In the genomic region with DNA sequence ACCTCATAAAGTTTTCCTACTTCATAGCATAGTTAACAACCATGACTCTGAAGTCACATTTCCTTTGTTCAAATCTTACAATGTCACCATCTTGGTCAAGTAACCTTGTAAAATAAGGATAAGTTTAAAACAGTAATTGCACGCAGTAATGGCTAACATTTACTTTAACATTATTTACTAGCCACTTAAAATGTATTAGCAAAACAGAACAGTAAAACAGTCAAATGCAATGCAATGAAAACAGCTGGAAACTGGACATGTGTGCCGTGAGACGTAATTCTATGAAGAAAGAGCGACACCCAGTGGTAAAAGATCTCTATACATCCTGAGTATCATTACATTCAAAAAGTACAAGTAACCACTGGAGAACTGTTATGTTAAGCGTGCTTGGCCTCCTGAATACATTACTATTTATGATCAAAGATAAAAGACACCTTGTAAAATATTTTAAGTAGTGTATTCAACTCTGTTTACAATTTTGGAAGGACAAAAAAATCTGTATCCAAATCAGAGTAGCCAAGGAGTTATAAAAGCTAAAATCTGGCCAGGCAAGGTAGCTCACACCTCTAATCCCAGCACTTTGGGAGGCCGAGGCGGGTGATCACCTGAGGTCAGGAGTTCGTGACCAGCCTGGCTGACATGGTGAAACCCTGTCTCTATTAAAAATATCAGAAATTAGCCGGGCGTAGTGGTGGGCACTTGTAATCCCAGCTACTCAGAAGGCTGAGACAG, we compare ENCODE assay signal across 7 cellular contexts. TPM values are rescaled to one million over a fixed set of nuclear protein-coding genes. Genes with fewer than 3 reads are reported as not detected.
DNase-seq lines count a peak whose midpoint lies in the region; ATAC-seq and TF ChIP-seq lines count a peak whose summit lies in the region.

No MANE protein-coding gene starts in this region.

- no peaks in the 10 kb centered on the region for H3K27me3 Mint-ChIP-seq in naive thymus-derived CD8-positive, alpha-beta T cell

- POLR2A ChIA-PET in naive thymus-derived CD8-positive, alpha-beta T cell (lab: Charles Lee): no interaction called here

- peaks cover 0 to 62% (median 13%) of the 10 kb centered on the region in 3 donors for H3K36me3 Mint-ChIP-seq in naive thymus-derived CD8-positive, alpha-beta T cell

- H3K9me3 Mint-ChIP-seq in naive thymus-derived CD8-positive, alpha-beta T cell: no peaks in the 10 kb centered on the region

- ATAC-seq in GM21717 (IDR thresholded peaks at IDR 0.05; ENCODE audit: unreplicated experiment): peak; percentile 87
- peak; percentile 57 to 64 for ATAC-seq in naive thymus-derived CD8-positive, alpha-beta T cell

- H3K4me1 Mint-ChIP-seq in naive thymus-derived CD8-positive, alpha-beta T cell: peaks cover 0 to 7% (median 0%) of the 10 kb centered on the region in 4 donors

- no peak overlapping the region for H3K4me3 Mint-ChIP-seq in naive thymus-derived CD8-positive, alpha-beta T cell

- no peak for TF ChIP-seq POLR2A in erythroblast (IDR thresholded peaks at IDR 0.05; ENCODE audit: low read length)

- DNase-seq in G401 (ENCODE audit: low spot score) (peak; percentile 67), M059J (ENCODE audit: low read depth) (peak; percentile 57), SHP77 (lab: John Stamatoyannopoulos, UW) (peak; percentile 44 to 51), erythroblast (lab: John Stamatoyannopoulos, UW) (peak; percentile 52 to 74), mesenteric fat pad (ENCODE audit: low spot score) (no peak)
- DNase-seq in naive thymus-derived CD8-positive, alpha-beta T cell: peak in 4 of 10 donors; percentile 6 to 38 (median 32)

- in situ Hi-C loops in G401 (cut with HindIII; ENCODE audit: low sequenced_read_pairs): no loop called here

- H3K27ac Mint-ChIP-seq in naive thymus-derived CD8-positive, alpha-beta T cell: peak overlapping the region in 5 of 10 donors; percentile 1 to 76 (median 43)

RNA-seq across cellular contexts. Expression of a gene that starts 27.2 kb away (rescaled TPM):
- total RNA-seq in G401 (2014; rRNA removed; shearing (Covaris generic)): 35.6 and 58.1 TPM in 2 replicates
- total RNA-seq in M059J (2014; rRNA removed; shearing (Covaris generic)): 10.8 and 20.2 TPM in 2 replicates
- 10 to 100 TPM; 26.6 to 31.5 TPM for total RNA-seq in naive thymus-derived CD8-positive, alpha-beta T cell
- polyA plus RNA-seq in naive thymus-derived CD8-positive, alpha-beta T cell: 10 to 100 TPM; 19.1 to 24.5 (median 24.0) TPM
- total RNA-seq in mesenteric fat pad: 28.6 TPM
